In genomic region chr3:129440648-129441190, GRCh38 we compare ENCODE assay signal across 8 cellular contexts. TPM values are rescaled to one million over a fixed set of nuclear protein-coding genes. Genes with fewer than 3 reads are reported as not detected.
DNase-seq lines count a peak whose midpoint lies in the region; ATAC-seq, FAIRE-seq and TF ChIP-seq lines count a peak whose summit lies in the region.

No MANE protein-coding gene starts in this region.

- peak overlapping the region; percentile 90 to 94 (median 92) for H3K27ac ChIP-seq in Peyer's patch
- peak overlapping the region; percentile 85 to 93 (median 88) for H3K27ac ChIP-seq in sigmoid colon

- H3K4me1 ChIP-seq in Peyer's patch (peaks cover 0 to 31% (median 8%) of the 10 kb centered on the region in 4 donors), sigmoid colon (peaks cover 0 to 55% (median 38%) of the 10 kb centered on the region in 4 donors)

- no peak for ATAC-seq in HG03354 (IDR thresholded peaks at IDR 0.05; ENCODE audit: poor library complexity, severe bottlenecking, unreplicated experiment)

- TF ChIP-seq EP300 in sigmoid colon (IDR thresholded peaks at IDR 0.05), result no peak

- TF ChIP-seq POLR2A in Peyer's patch (IDR thresholded peaks at IDR 0.05) (no peak), sigmoid colon (IDR thresholded peaks at IDR 0.05) (no peak)

- peak overlapping the region; percentile 71 to 86 (median 76) for H3K4me3 ChIP-seq in Peyer's patch
- peak overlapping the region; percentile 98 for H3K4me3 ChIP-seq in fibroblast of mammary gland (ENCODE audit: control insufficient read depth, low read depth, low read length)
- H3K4me3 ChIP-seq in sigmoid colon, result peak overlapping the region; percentile 70 to 94 (median 89)

- peak; percentile 39 for FAIRE-seq in GM19239 (lab: Jason Lieb, UNC)

- 3 to 10% methylated on average over 7 of the region's 7 CpGs for WGBS in sigmoid colon, 2 donors

- H3K27me3 ChIP-seq in Peyer's patch, result no peaks in the 10 kb centered on the region
- no peaks in the 10 kb centered on the region for H3K27me3 ChIP-seq in sigmoid colon

- H3K36me3 ChIP-seq in Peyer's patch, result peaks cover 0 to 14% (median 0%) of the 10 kb centered on the region in 3 donors
- H3K36me3 ChIP-seq in sigmoid colon, result peaks cover 4 to 25% (median 9%) of the 10 kb centered on the region in 4 donors

- DNase-seq in GM19239 (ENCODE audit: insufficient read length, low spot score), result no peak
- DNase-seq in Peyer's patch, result no peak
- DNase-seq in fibroblast of mammary gland (ENCODE audit: low read depth), result no peak
- no peak for DNase-seq in sigmoid colon
- no peak for DNase-seq in NK-92 (lab: John Stamatoyannopoulos, UW; ENCODE audit: unreplicated experiment)
- no peak for DNase-seq in ureter (ENCODE audit: low spot score)
- DNase-seq in SKM-1 treated with dmso at 0.1 percent for 144 hours (lab: John Stamatoyannopoulos, UW; ENCODE audit: unreplicated experiment), result no peak

- H3K9me3 ChIP-seq in Peyer's patch (no peaks in the 10 kb centered on the region), sigmoid colon (no peaks in the 10 kb centered on the region)

- intact Hi-C loops in sigmoid colon (cut with DNase I), result no loop called here

- TF ChIP-seq CTCF in Peyer's patch (IDR thresholded peaks at IDR 0.05), result no peak
- no peak for TF ChIP-seq CTCF in fibroblast of mammary gland (conservative IDR thresholded peaks at IDR 0.05; ENCODE audit: control insufficient read depth, insufficient read depth, low read depth, low read length)
- no peak for TF ChIP-seq CTCF in sigmoid colon (IDR thresholded peaks at IDR 0.05)

RNA-seq across cellular contexts. Expression of gene IFT122, which starts 0.7 kb away (rescaled TPM):
- total RNA-seq in Peyer's patch, result 10 to 100 TPM; 10.9 to 85.0 (median 26.4) TPM
- total RNA-seq in sigmoid colon, result 10 to 100 TPM; 15.8 to 21.4 (median 17.8) TPM
- 10 to 100 TPM in 2 of 3 donors, 1 to 10 TPM in 1; 4.2 to 15.6 (median 13.6) TPM for polyA plus RNA-seq in sigmoid colon
- total RNA-seq in ureter, result 37.6 TPM

RNA-seq across cellular contexts. Expression of gene MBD4, which starts 1.0 kb away (rescaled TPM):
- 100 to 1,000 TPM in 1 of 4 donors, 10 to 100 TPM in 3; 19.8 to 106 (median 38.3) TPM for total RNA-seq in Peyer's patch
- total RNA-seq in sigmoid colon, result 10 to 100 TPM; 13.3 to 18.4 (median 16.6) TPM
- 10 to 100 TPM; 11.8 to 21.6 (median 15.0) TPM for polyA plus RNA-seq in sigmoid colon
- 31.6 TPM for total RNA-seq in ureter

RNA-seq across cellular contexts. Expression of gene EFCAB12, which starts 12.3 kb away (rescaled TPM):
- total RNA-seq in Peyer's patch, result under 1 TPM in 1 of 4 donors, not detected in 3; 0.54 TPM
- total RNA-seq in sigmoid colon, result under 1 TPM in 1 of 4 donors, not detected in 3; 0.36 TPM
- polyA plus RNA-seq in sigmoid colon, result under 1 TPM in 2 of 3 donors, not detected in 1; 0.38 to 0.46 TPM
- total RNA-seq in ureter, result 0.26 TPM
